ENCODE assay signal across 8 cellular contexts in the genomic region with DNA sequence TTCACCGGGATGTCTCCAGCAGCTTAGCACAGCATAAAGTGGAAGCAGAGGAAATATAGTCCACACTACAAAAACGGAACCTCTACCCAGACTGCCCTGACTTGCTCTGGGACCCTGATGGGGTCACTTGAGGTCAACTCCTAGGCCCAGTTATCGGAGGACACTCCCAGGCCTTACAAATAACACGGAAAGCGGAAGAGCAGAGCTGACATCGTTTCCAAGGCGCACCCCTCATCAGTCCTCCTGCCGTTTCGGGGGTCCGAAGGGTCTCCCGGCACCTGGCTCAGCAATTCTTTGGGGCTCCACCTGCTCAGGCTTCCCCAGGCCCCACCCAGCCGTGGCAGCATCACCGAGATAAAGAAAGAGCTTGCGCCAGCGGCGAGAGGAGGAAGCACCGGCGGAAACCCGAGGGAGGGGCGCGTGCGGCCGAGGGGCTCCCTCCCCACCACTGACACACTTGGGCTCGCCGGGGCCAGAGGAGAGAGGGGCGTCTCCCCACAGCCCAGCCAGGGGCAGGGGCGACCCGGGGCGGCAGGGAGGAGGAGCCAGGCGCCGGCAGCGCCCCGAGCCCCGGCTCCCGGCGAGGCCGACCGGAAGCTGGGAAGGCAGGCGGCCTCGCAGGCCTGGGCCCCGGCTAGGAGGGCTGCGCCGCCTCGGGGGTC. TPM values are rescaled to one million over a fixed set of nuclear protein-coding genes. Genes with fewer than 3 reads are reported as not detected.
DNase-seq lines count a peak whose midpoint lies in the region; ATAC-seq and TF ChIP-seq lines count a peak whose summit lies in the region.

No MANE protein-coding gene starts in this region.

- 7 to 11% (median 8%) methylated on average over 40 to 44 of the region's 44 CpGs for WGBS in psoas muscle, 3 donors

- no peak for TF ChIP-seq CTCF in psoas muscle (IDR thresholded peaks at IDR 0.05)
- TF ChIP-seq CTCF in GM20000 (IDR thresholded peaks at IDR 0.05; ENCODE audit: extremely low read depth, missing control alignments), result no peak

- peak overlapping the region; percentile 85 for H3K9ac ChIP-seq in adipocyte (ENCODE audit: low read length)

- peak; percentile 14 for ATAC-seq in HG02642 (IDR thresholded peaks at IDR 0.05; ENCODE audit: poor library complexity, unreplicated experiment)
- peak; percentile 19 for ATAC-seq in left ventricle myocardium superior
- ATAC-seq in psoas muscle, result peak; percentile 11 to 20 (median 14)
- no peak for ATAC-seq in GM19351 (IDR thresholded peaks at IDR 0.05; ENCODE audit: unreplicated experiment)

- H3K9me3 ChIP-seq in adipocyte (ENCODE audit: control insufficient read depth, low read length) (no peaks in the 10 kb centered on the region), psoas muscle (no peaks in the 10 kb centered on the region)

- H3K4me3 ChIP-seq in adipocyte (ENCODE audit: low read length) (peak overlapping the region; percentile 88), psoas muscle (peak overlapping the region; percentile 96)

- DNase-seq in ELF-1 (ENCODE audit: low read depth, low spot score) (peak; percentile 46), SKM-1 treated with dmso at 0.1 percent for 144 hours (lab: John Stamatoyannopoulos, UW; ENCODE audit: unreplicated experiment) (peak; percentile 94), adipocyte (ENCODE audit: low read depth) (peak; percentile 68), left ventricle myocardium superior (peak; percentile 65), psoas muscle (peak; percentile 47 to 76), GM20000 (ENCODE audit: low spot score) (no peak)

- H3K36me3 ChIP-seq in adipocyte (ENCODE audit: control insufficient read depth, insufficient read depth, low read length, severe bottlenecking), result no peaks in the 10 kb centered on the region
- H3K36me3 ChIP-seq in psoas muscle (ENCODE audit: insufficient read depth in 1 of 2, low read depth in 1 of 2), result peaks cover 0 to 12% of the 10 kb centered on the region in 2 donors

- intact Hi-C loops in left ventricle myocardium superior (cut with micrococcal nuclease), result no loop called here
- intact Hi-C loops in psoas muscle (cut with DNase I), result no loop called here

- peaks cover 16% of the 10 kb centered on the region for H3K4me1 ChIP-seq in adipocyte (ENCODE audit: control insufficient read depth, insufficient read depth, low read length)
- peaks cover 4% of the 10 kb centered on the region for H3K4me1 ChIP-seq in psoas muscle

- peak overlapping the region; percentile 59 for H3K27ac ChIP-seq in psoas muscle

- no peaks in the 10 kb centered on the region for H3K27me3 ChIP-seq in adipocyte (replicated peaks; ENCODE audit: control insufficient read depth, insufficient read depth, low read length)
- H3K27me3 ChIP-seq in psoas muscle (ENCODE audit: insufficient read depth in 3 of 3, low read length in 2 of 3), result no peaks in the 10 kb centered on the region

RNA-seq across cellular contexts. Expression of gene CORO7, which starts 0.7 kb away (rescaled TPM):
- total RNA-seq in left ventricle myocardium superior, result 10.1 TPM
- total RNA-seq in psoas muscle, result 1 to 10 TPM; 5.2 to 7.9 (median 7.2) TPM
- polyA plus RNA-seq in psoas muscle, result 1 to 10 TPM; 3.4 to 5.8 (median 3.9) TPM

RNA-seq across cellular contexts. Expression of gene DNAJA3, which starts 10.0 kb away (rescaled TPM):
- total RNA-seq in left ventricle myocardium superior, result 83.9 TPM
- 100 to 1,000 TPM in 1 of 4 donors, 10 to 100 TPM in 3; 77.4 to 110 (median 80.5) TPM for total RNA-seq in psoas muscle
- 100 to 1,000 TPM in 1 of 3 donors, 10 to 100 TPM in 2; 68.0 to 104 (median 95.9) TPM for polyA plus RNA-seq in psoas muscle

RNA-seq across cellular contexts. Expression of gene VASN, which starts 44.0 kb away (rescaled TPM):
- 4.3 TPM for total RNA-seq in left ventricle myocardium superior
- total RNA-seq in psoas muscle, result 1 to 10 TPM; 3.0 to 3.6 (median 3.4) TPM
- polyA plus RNA-seq in psoas muscle, result 1 to 10 TPM; 2.0 to 3.8 (median 3.3) TPM

RNA-seq across cellular contexts. Expression of gene NMRAL1, which starts 58.8 kb away (rescaled TPM):
- total RNA-seq in left ventricle myocardium superior (24.7 TPM), psoas muscle (1 to 10 TPM; 2.5 to 5.5 (median 3.9) TPM)
- 1 to 10 TPM; 4.0 to 5.1 (median 4.2) TPM for polyA plus RNA-seq in psoas muscle
